In the genomic region with DNA sequence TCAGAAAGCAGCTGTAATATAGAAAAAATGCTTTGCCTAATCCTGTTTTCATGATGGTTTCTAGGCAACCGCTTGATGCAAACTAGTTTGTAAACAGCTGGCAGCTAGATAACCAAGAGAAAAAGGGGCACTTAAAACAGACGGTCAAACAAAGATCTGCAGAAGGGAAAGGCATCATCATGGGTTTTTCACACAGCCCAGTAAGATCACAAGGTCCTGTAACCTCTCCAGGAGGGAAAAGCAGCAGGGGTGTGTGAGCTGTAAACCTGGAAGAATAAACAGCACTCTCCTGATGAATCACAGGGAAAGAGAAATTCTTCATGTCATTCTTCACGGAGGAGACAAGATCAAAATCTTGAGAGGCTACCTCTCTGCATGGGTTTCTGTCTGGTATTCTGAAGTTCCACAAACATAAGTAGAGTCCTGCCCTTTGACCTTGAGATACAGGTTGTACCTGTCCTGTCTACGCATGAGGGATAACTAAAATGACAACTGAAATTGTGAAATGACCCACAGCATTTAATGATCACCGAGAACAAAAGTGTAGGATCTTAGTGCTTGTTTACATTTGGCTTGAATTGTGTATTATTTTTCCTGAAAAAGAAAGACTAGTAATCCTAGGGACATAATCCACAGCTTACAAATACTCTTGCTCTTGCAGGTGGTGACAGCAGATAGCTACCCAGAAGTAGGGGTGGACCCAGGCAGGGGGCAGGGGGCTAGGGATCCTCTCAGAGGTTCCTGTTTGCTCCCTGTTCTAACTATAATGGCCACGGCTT, we compare ENCODE assay signal across 9 cellular contexts. TPM values are rescaled to one million over a fixed set of nuclear protein-coding genes. Genes with fewer than 3 reads are reported as not detected.
DNase-seq lines count a peak whose midpoint lies in the region; ATAC-seq, FAIRE-seq and TF ChIP-seq lines count a peak whose summit lies in the region.
"Had no signal": no experiment of that assay in that cellular context is flagged by ENCODE, and none has a peak within 500 bp of the region (broad histone marks: within the 10 kb centered on the region; RNA-seq: fewer than 3 reads in every experiment).

No MANE protein-coding gene starts in this region.

- no peak for FAIRE-seq in kidney (lab: Jason Lieb, UNC)

- H3K27ac ChIP-seq in kidney (ENCODE audit: low read depth in 2 of 2, low read length in 2 of 2) = peak overlapping the region; percentile 9 to 27
- H3K27ac ChIP-seq in dorsolateral prefrontal cortex = peak overlapping the region in 24 of 59 donors; percentile 2 to 66 (median 34)

- peak overlapping the region; percentile 17; the same call in 1 of the 2 replicates for H3K4me3 Mint-ChIP-seq in WTC11
- no peak overlapping the region for H3K4me3 Mint-ChIP-seq in naive thymus-derived CD8-positive, alpha-beta T cell
- H3K4me3 Mint-ChIP-seq: activated naive CD4-positive, alpha-beta T cell treated with anti-CD3 and anti-CD28 coated beads, Interleukin-2, amount 50 U/mL, for 24 hours had no signal

- H3K36me3 ChIP-seq in kidney (ENCODE audit: control insufficient read depth in 1 of 2, insufficient read depth in 2 of 2, low read length in 2 of 2) = no peaks in the 10 kb centered on the region

- H3K27me3 Mint-ChIP-seq in WTC11 (ENCODE audit: low read depth) = no peaks in the 10 kb centered on the region
- no peaks in the 10 kb centered on the region for H3K27me3 Mint-ChIP-seq in naive thymus-derived CD8-positive, alpha-beta T cell
- H3K27me3 Mint-ChIP-seq: activated naive CD4-positive, alpha-beta T cell treated with anti-CD3 and anti-CD28 coated beads, Interleukin-2, amount 50 U/mL, for 24 hours had no signal

- H3K36me3 Mint-ChIP-seq in WTC11 = peaks cover 9% of the 10 kb centered on the region
- H3K36me3 Mint-ChIP-seq in naive thymus-derived CD8-positive, alpha-beta T cell = peaks cover 5 to 14% (median 8%) of the 10 kb centered on the region in 3 donors

- TF ChIP-seq CTCF in WTC11 (IDR thresholded peaks at IDR 0.05) (no peak), kidney (IDR thresholded peaks at IDR 0.05; ENCODE audit: borderline replicate concordance, extremely low read depth, insufficient read depth) (no peak), dorsolateral prefrontal cortex (IDR thresholded peaks at IDR 0.05 in 54 of 56, conservative IDR thresholded peaks at IDR 0.05 in 2 of 56; ENCODE audit: low read depth in 1 of 56, partially characterized antibody in 56 of 56) (no peak)

- POLR2A ChIA-PET in WTC11 (lab: Charles Lee) = interaction anchor here (0.5 kb wide), 1 partner anchor 15 kb away, joined by 6 read pairs; no protein-coding TSS in a partner anchor
- POLR2A ChIA-PET in naive thymus-derived CD8-positive, alpha-beta T cell (lab: Charles Lee) = no interaction called here

- H3K4me1 Mint-ChIP-seq in WTC11 = peaks cover 80% of the 10 kb centered on the region
- H3K4me1 Mint-ChIP-seq in naive thymus-derived CD8-positive, alpha-beta T cell = peaks cover 0 to 17% (median 8%) of the 10 kb centered on the region in 4 donors
- H3K4me1 Mint-ChIP-seq: activated naive CD4-positive, alpha-beta T cell treated with anti-CD3 and anti-CD28 coated beads, Interleukin-2, amount 50 U/mL, for 24 hours had no signal

- peak overlapping the region; percentile 93 for H3K27ac Mint-ChIP-seq in WTC11
- no peak overlapping the region for H3K27ac Mint-ChIP-seq in naive thymus-derived CD8-positive, alpha-beta T cell
- H3K27ac Mint-ChIP-seq: activated naive CD4-positive, alpha-beta T cell treated with anti-CD3 and anti-CD28 coated beads, Interleukin-2, amount 50 U/mL, for 24 hours had no signal

- H3K9ac ChIP-seq in kidney (ENCODE audit: low read length in 2 of 2) = no peak overlapping the region

- DNase-seq in AG20443 (ENCODE audit: low spot score) (peak; percentile 59), WTC11 (ENCODE audit: low spot score) (no peak), kidney (peak; percentile 21), NCI-H2081 treated with DMSO at 0.1 percent for 48 hours (lab: John Stamatoyannopoulos, UW) (no peak), dorsolateral prefrontal cortex (no peak), HuH-7 (ENCODE audit: low spot score) (no peak)
- no peak for DNase-seq in naive thymus-derived CD8-positive, alpha-beta T cell

- no peaks in the 10 kb centered on the region for H3K27me3 ChIP-seq in dorsolateral prefrontal cortex

- no peaks in the 10 kb centered on the region for H3K9me3 ChIP-seq in kidney (ENCODE audit: control insufficient read depth in 1 of 2, low read length in 2 of 2)

- intact Hi-C loops in kidney (cut with DNase I) = no loop called here
- intact Hi-C loops in dorsolateral prefrontal cortex (cut with DNase I) = no loop called here

- H3K9me3 Mint-ChIP-seq in WTC11 = no peaks in the 10 kb centered on the region
- no peaks in the 10 kb centered on the region for H3K9me3 Mint-ChIP-seq in naive thymus-derived CD8-positive, alpha-beta T cell
- H3K9me3 Mint-ChIP-seq: activated naive CD4-positive, alpha-beta T cell treated with anti-CD3 and anti-CD28 coated beads, Interleukin-2, amount 50 U/mL, for 24 hours had no signal

- CTCF ChIA-PET in WTC11 (lab: Charles Lee) = interaction anchor here (0.6 to 1.7 kb wide), 4 partner anchors 9 to 870 kb away, joined by 3 to 6 read pairs (median 3); a partner anchor contains a TSS

- no peak overlapping the region for H3K4me3 ChIP-seq in kidney (ENCODE audit: low read length in 2 of 2)
- H3K4me3 ChIP-seq in dorsolateral prefrontal cortex = no peak overlapping the region

- ATAC-seq in HG03354 (IDR thresholded peaks at IDR 0.05; ENCODE audit: poor library complexity, severe bottlenecking, unreplicated experiment) (peak; percentile 70), WTC11 (peak; percentile 22)
- no peak for ATAC-seq in naive thymus-derived CD8-positive, alpha-beta T cell

- H3K4me1 ChIP-seq in kidney (ENCODE audit: control insufficient read depth in 1 of 2, insufficient read depth in 1 of 2, low read depth in 1 of 2, low read length in 2 of 2) = peaks cover 14 to 26% of the 10 kb centered on the region in 2 donors

TF ChIP-seq in WTC11, 78 proteins besides CTCF, POLR2A, EP300 and RAD21:
- TF ChIP-seq FOXK1 (CRISPR knock-in tag; IDR thresholded peaks at IDR 0.05) (no peak), ETV6 (CRISPR knock-in tag; IDR thresholded peaks at IDR 0.05) (no peak), GRHL2 (CRISPR knock-in tag; IDR thresholded peaks at IDR 0.05; ENCODE audit: insufficient replicate concordance, severe bottlenecking) (no peak), JUN (CRISPR knock-in tag; IDR thresholded peaks at IDR 0.05) (no peak)
- TF ChIP-seq, protein P1, sequence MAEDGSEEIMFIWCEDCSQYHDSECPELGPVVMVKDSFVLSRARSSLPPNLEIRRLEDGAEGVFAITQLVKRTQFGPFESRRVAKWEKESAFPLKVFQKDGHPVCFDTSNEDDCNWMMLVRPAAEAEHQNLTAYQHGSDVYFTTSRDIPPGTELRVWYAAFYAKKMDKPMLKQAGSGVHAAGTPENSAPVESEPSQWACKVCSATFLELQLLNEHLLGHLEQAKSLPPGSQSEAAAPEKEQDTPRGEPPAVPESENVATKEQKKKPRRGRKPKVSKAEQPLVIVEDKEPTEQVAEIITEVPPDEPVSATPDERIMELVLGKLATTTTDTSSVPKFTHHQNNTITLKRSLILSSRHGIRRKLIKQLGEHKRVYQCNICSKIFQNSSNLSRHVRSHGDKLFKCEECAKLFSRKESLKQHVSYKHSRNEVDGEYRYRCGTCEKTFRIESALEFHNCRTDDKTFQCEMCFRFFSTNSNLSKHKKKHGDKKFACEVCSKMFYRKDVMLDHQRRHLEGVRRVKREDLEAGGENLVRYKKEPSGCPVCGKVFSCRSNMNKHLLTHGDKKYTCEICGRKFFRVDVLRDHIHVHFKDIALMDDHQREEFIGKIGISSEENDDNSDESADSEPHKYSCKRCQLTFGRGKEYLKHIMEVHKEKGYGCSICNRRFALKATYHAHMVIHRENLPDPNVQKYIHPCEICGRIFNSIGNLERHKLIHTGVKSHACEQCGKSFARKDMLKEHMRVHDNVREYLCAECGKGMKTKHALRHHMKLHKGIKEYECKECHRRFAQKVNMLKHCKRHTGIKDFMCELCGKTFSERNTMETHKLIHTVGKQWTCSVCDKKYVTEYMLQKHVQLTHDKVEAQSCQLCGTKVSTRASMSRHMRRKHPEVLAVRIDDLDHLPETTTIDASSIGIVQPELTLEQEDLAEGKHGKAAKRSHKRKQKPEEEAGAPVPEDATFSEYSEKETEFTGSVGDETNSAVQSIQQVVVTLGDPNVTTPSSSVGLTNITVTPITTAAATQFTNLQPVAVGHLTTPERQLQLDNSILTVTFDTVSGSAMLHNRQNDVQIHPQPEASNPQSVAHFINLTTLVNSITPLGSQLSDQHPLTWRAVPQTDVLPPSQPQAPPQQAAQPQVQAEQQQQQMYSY (CRISPR knock-in tag; IDR thresholded peaks at IDR 0.05) = no peak
- TF ChIP-seq, protein P2, sequence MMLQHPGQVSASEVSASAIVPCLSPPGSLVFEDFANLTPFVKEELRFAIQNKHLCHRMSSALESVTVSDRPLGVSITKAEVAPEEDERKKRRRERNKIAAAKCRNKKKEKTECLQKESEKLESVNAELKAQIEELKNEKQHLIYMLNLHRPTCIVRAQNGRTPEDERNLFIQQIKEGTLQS (CRISPR knock-in tag; conservative IDR thresholded peaks at IDR 0.05) = no peak
- TF ChIP-seq, protein P3, sequence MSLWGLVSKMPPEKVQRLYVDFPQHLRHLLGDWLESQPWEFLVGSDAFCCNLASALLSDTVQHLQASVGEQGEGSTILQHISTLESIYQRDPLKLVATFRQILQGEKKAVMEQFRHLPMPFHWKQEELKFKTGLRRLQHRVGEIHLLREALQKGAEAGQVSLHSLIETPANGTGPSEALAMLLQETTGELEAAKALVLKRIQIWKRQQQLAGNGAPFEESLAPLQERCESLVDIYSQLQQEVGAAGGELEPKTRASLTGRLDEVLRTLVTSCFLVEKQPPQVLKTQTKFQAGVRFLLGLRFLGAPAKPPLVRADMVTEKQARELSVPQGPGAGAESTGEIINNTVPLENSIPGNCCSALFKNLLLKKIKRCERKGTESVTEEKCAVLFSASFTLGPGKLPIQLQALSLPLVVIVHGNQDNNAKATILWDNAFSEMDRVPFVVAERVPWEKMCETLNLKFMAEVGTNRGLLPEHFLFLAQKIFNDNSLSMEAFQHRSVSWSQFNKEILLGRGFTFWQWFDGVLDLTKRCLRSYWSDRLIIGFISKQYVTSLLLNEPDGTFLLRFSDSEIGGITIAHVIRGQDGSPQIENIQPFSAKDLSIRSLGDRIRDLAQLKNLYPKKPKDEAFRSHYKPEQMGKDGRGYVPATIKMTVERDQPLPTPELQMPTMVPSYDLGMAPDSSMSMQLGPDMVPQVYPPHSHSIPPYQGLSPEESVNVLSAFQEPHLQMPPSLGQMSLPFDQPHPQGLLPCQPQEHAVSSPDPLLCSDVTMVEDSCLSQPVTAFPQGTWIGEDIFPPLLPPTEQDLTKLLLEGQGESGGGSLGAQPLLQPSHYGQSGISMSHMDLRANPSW (CRISPR knock-in tag; conservative IDR thresholded peaks at IDR 0.05; ENCODE audit: low read depth) = no peak

RNA-seq across cellular contexts. Expression of a gene that starts 48.0 kb away (rescaled TPM):
- total RNA-seq in WTC11 (2021) (48.1 to 60.6 TPM (median 52.1 TPM) in 3 replicates), kidney (114 TPM), dorsolateral prefrontal cortex (10 to 100 TPM in 116 of 120 experiments, 1 to 10 TPM in 4; 9.1 to 47.0 (median 19.1) TPM)
- 18.5 TPM for polyA plus RNA-seq in kidney (ENCODE audit: insufficient read depth, low read depth, low replicate concordance)
- total RNA-seq in naive thymus-derived CD8-positive, alpha-beta T cell = 10 to 100 TPM in 1 of 2 experiments, 1 to 10 TPM in 1; 9.1 to 12.8 TPM
- polyA plus RNA-seq in naive thymus-derived CD8-positive, alpha-beta T cell = 1 to 10 TPM; 5.2 to 9.0 (median 5.5) TPM

Comparison
In these comparisons a context has a peak if more than half of its experiments do, and no peak if none do; other contexts are left out.
1. DNase-seq: peak in AG20443 (single experiment) and kidney (single experiment); none in WTC11 (single experiment), naive thymus-derived CD8-positive, alpha-beta T cell (0 of 10), NCI-H2081 treated with DMSO at 0.1 percent for 48 hours (single experiment), dorsolateral prefrontal cortex (0 of 10) and HuH-7 (single experiment).
2. ATAC-seq: peak in HG03354 (single experiment) and WTC11 (single experiment); none in naive thymus-derived CD8-positive, alpha-beta T cell (0 of 2).